ENCODE assay signal across 28 cellular contexts in the genomic region with DNA sequence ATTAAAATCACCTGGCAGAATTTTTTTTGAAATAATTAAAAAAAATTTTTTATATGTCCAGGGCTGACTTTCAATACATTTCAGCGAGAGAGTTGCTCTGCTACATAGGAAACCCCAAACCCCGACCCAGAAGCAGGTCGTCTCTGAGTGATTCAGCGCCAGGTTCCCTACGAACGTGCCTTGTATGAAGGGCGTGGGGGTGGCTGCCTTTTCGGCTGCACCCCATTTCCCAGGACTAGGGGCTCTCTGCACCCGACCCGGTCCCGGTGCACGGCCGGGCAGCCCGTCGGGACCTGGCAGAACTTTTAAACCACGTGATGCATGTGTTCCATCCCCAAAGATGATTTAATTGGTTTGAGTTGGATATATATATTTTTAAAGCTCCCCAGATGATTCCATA.
"Had no signal": no experiment of that assay in that cellular context is flagged by ENCODE, and none has a peak within 500 bp of the region (broad histone marks: within the 10 kb centered on the region; RNA-seq: fewer than 3 reads in every experiment).

No MANE protein-coding gene starts in this region.

- H3K36me3 ChIP-seq: ascending aorta, Peyer's patch, SJCRH30 had no signal

- H3K4me1 ChIP-seq: ascending aorta, body of pancreas, Peyer's patch, SJCRH30 had no signal

- ATAC-seq: activated naive CD8-positive, alpha-beta T cell treated with anti-CD3 and anti-CD28 coated beads, Interleukin-2, amount 50 U/mL, for 24 hours; body of pancreas; WTC11 had no signal

- H3K27ac Mint-ChIP-seq: activated naive CD4-positive, alpha-beta T cell treated with anti-CD3 and anti-CD28 coated beads, Interleukin-2, amount 50 U/mL, for 72 hours; activated naive CD8-positive, alpha-beta T cell treated with anti-CD3 and anti-CD28 coated beads, Interleukin-2, amount 50 U/mL, for 24 hours; WTC11 had no signal

- DNase-seq: activated CD4-positive, alpha-beta T cell treated with anti-CD3 and anti-CD28 coated beads for 48 hours; activated CD4-positive, alpha-beta T cell treated with anti-CD3 and anti-CD28 coated beads, Interleukin-2, amount 50 U/mL, for 4 hours; activated CD4-positive, CD25-positive, alpha-beta regulatory T cell treated with anti-CD3 and anti-CD28 coated beads, Interleukin-2, amount 50 U/mL, for 72 hours; activated CD8-positive, alpha-beta memory T cell treated with anti-CD3 and anti-CD28 coated beads, Interleukin-2, amount 50 U/mL, for 4 hours; activated effector memory CD4-positive, alpha-beta T cell treated with anti-CD3 and anti-CD28 coated beads, Interleukin-2, amount 50 U/mL, for 16 hours; activated naive CD4-positive, alpha-beta T cell treated with Interleukin-2 at 50 U/mL for 16 hours; activated naive CD8-positive, alpha-beta T cell treated with anti-CD3 and anti-CD28 coated beads, Interleukin-2, amount 50 U/mL, for 24 hours; amniotic stem cell; body of pancreas; central memory CD4-positive, alpha-beta T cell; MV-4-11; NCI-H1092 treated with DMSO at 0.1 percent for 48 hours; NCI-H1436; NCI-H1694 treated with DMSO at 0.1 percent for 48 hours; NCI-H2029 treated with DMSO at 0.1 percent for 48 hours; NCI-H345; NCI-H510A; NCI-H526 treated with DMSO at 0.1 percent for 48 hours; NCI-H82; Peyer's patch; Right ventricle myocardium superior; SJCRH30; SK-N-SH had no signal

- H3K4me2 ChIP-seq: KMS-11, SK-N-SH had no signal

- H3K27me3 Mint-ChIP-seq: activated naive CD8-positive, alpha-beta T cell treated with anti-CD3 and anti-CD28 coated beads, Interleukin-2, amount 50 U/mL, for 24 hours had no signal

- H3K4me3 ChIP-seq: ascending aorta, body of pancreas, Peyer's patch, SJCRH30 had no signal

- H3K36me3 Mint-ChIP-seq: activated naive CD4-positive, alpha-beta T cell treated with anti-CD3 and anti-CD28 coated beads, Interleukin-2, amount 50 U/mL, for 72 hours; WTC11 had no signal

- H3K9me3 ChIP-seq: ascending aorta, body of pancreas, Peyer's patch, SJCRH30, SK-N-SH had no signal

- H3K9ac ChIP-seq: KMS-11, SK-N-SH had no signal

- H3K4me3 Mint-ChIP-seq: activated naive CD8-positive, alpha-beta T cell treated with anti-CD3 and anti-CD28 coated beads, Interleukin-2, amount 50 U/mL, for 24 hours; WTC11 had no signal

- H3K27ac ChIP-seq: ascending aorta, body of pancreas, KMS-11, RWPE1, SJCRH30 had no signal

- H3K27me3 ChIP-seq: ascending aorta, body of pancreas, Peyer's patch, SJCRH30 had no signal

- H3K9me3 Mint-ChIP-seq: activated naive CD4-positive, alpha-beta T cell treated with anti-CD3 and anti-CD28 coated beads, Interleukin-2, amount 50 U/mL, for 72 hours had no signal

- H3K9me2 ChIP-seq: SK-N-SH had no signal
